Comparison of ENCODE assay signal across 9 cellular contexts in the genomic region with DNA sequence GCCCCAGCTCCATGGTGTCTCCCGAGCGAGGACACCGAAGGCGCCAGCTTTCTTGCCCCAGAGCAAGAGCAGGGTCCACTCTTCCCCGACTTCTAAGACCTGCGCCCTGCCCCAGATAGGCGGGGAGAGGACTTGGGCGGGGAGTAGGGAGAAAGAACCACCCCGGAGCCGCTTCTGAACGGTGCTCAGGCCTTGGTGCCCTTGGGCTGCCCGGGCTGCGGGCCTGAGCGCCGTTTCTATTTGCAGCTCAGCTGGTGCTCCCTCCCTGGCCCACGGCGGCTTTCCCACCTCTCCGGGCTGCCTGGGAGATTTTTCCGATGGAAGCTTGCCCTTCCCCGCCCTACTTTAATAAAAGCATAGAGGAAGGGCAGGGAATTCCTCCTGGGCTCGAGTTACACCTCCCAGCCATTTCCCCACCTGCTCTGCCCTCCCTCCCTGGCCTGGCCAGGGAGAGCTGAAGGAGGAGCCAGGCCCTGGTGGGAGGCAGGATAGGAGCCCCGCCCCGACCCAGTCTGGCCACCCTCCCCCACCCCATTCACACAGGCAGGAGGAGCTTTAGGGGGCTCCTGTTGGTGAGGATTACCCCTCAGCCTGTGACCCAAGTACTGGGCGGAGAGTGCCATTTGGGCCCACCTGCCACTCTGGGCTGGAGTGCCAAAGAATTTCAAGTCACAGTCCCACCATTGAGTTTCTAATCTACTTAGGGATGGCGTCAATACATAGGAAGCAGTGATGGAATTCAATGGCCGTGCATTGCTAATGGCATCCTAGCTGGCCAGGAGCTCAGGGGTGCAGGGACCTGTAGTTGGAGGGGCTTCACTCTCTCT. TPM values are rescaled to one million over a fixed set of nuclear protein-coding genes. Genes with fewer than 3 reads are reported as not detected.
A peak's percentile ranks its signal among the peaks of the same experiment; 100 is the strongest.
DNase-seq lines count a peak whose midpoint lies in the region; ATAC-seq and TF ChIP-seq lines count a peak whose summit lies in the region.
"Had no signal": no experiment of that assay in that cellular context is flagged by ENCODE, and none has a peak within 500 bp of the region (broad histone marks: within the 10 kb centered on the region; RNA-seq: fewer than 3 reads in every experiment).

No MANE protein-coding gene starts in this region.

- H3K9me3 ChIP-seq in Panc1 (ENCODE audit: control insufficient read depth, insufficient read depth, low read depth, low read length) = no peaks in the 10 kb centered on the region
- H3K9me3 ChIP-seq in osteoblast (ENCODE audit: low read depth, low read length) = no peaks in the 10 kb centered on the region

- peak; percentile 22 for DNase-seq in EH (ENCODE audit: low read depth)
- no peak for DNase-seq in Panc1 (ENCODE audit: low read depth, low spot score)
- DNase-seq in fibroblast of villous mesenchyme (ENCODE audit: low read depth) = peak; percentile 32
- DNase-seq in osteoblast (ENCODE audit: insufficient read length, low spot score, missing footprints) = peak; percentile 94
- no peak for DNase-seq in HFFc6
- no peak for DNase-seq in activated CD4-positive, alpha-beta T cell treated with anti-CD3 and anti-CD28 coated beads for 1 hour

- H3K27me3 Mint-ChIP-seq in HFFc6 (ENCODE audit: insufficient read depth) = peaks cover 17% of the 10 kb centered on the region

- no peak overlapping the region for H3K4me3 Mint-ChIP-seq in HFFc6

- intact Hi-C loops in Panc1 (cut with micrococcal nuclease; ENCODE audit: unreplicated experiment) = loop anchor here (2.0 kb wide), 1 partner anchor 101 kb away; the partner anchor contains the start of gene CFAP20

- peak overlapping the region; percentile 81 for H3K4me2 ChIP-seq in osteoblast (ENCODE audit: insufficient read depth, low read length)

- ATAC-seq in Panc1 (peak; percentile 71), HG03378 (IDR thresholded peaks at IDR 0.05; ENCODE audit: unreplicated experiment) (no peak)
- no peak for ATAC-seq in activated CD4-positive, CD25-positive, alpha-beta regulatory T cell treated with anti-CD3 and anti-CD28 coated beads, Interleukin-2, amount 50 U/mL, for 24 hours

- H3K9me3 Mint-ChIP-seq in HFFc6 = no peaks in the 10 kb centered on the region

- peaks cover under 1% of the 10 kb centered on the region for H4K20me1 ChIP-seq in osteoblast (ENCODE audit: insufficient read depth, low read length)

- no peaks in the 10 kb centered on the region for H3K79me2 ChIP-seq in osteoblast (ENCODE audit: insufficient read depth, low read length)

- H3K36me3 Mint-ChIP-seq in HFFc6 (ENCODE audit: low read depth) = no peaks in the 10 kb centered on the region

- H3K4me1 Mint-ChIP-seq in HFFc6 (ENCODE audit: low read depth) = peaks cover 17% of the 10 kb centered on the region

- BruUV-seq in Panc1 (replicated peaks; lab: Mats Ljungman, UMichigan) = no TSS peak

- no peak overlapping the region for H3K27ac Mint-ChIP-seq in HFFc6

- CTCF ChIA-PET in Panc1 (lab: Charles Lee) = interaction anchor here (0.7 kb wide), 1 partner anchor 171 kb away, joined by 3 read pairs; no protein-coding TSS in a partner anchor

- H3K4me1 ChIP-seq in Panc1 (ENCODE audit: control insufficient read depth, insufficient read depth, low read length) (peaks cover 4% of the 10 kb centered on the region; the same call in 1 of the 2 replicates), osteoblast (ENCODE audit: insufficient read depth, low read length) (peaks cover 13% of the 10 kb centered on the region)

- no peak for TF ChIP-seq CTCF in Panc1 (IDR thresholded peaks at IDR 0.05)
- no peak for TF ChIP-seq CTCF in fibroblast of villous mesenchyme (IDR thresholded peaks at IDR 0.05; ENCODE audit: insufficient read depth, low read depth, low read length)
- TF ChIP-seq CTCF in osteoblast (IDR thresholded peaks at IDR 0.05; ENCODE audit: extremely low read depth, low read depth, low read length) = no peak
- no peak for TF ChIP-seq CTCF in HFFc6 (IDR thresholded peaks at IDR 0.05)

- H3K36me3 ChIP-seq in Panc1 (ENCODE audit: control insufficient read depth, insufficient read depth, low read length) (no peaks in the 10 kb centered on the region; the same call in 1 of the 2 replicates), osteoblast (ENCODE audit: insufficient read depth, low read length) (no peaks in the 10 kb centered on the region)

- H3K27ac ChIP-seq in Panc1 (ENCODE audit: low read length) (no peak overlapping the region), osteoblast (ENCODE audit: low read depth, low read length) (no peak overlapping the region)
- H3K27ac ChIP-seq: epithelial cell of prostate had no signal

- H3K4me3 ChIP-seq in Panc1 (ENCODE audit: low read depth in 2 of 2, low read length in 2 of 2) (peak overlapping the region; percentile 53 to 62), fibroblast of villous mesenchyme (ENCODE audit: low read depth, low read length) (peak overlapping the region; percentile 64), osteoblast (ENCODE audit: insufficient read depth, low read length) (peak overlapping the region; percentile 51)

- in situ Hi-C loops in Panc1 (cut with HindIII; ENCODE audit: low pct_unique_long_range_greater_than_20kb, low sequenced_read_pairs) = no loop called here

- POLR2A ChIA-PET in Panc1 (lab: Charles Lee) = interaction anchor here (0.6 kb wide), 1 partner anchor 81 kb away, joined by 4 read pairs; no protein-coding TSS in a partner anchor

- H2AFZ ChIP-seq in osteoblast (ENCODE audit: low read length) = no peak overlapping the region

- no peaks in the 10 kb centered on the region for H3K27me3 ChIP-seq in Panc1 (ENCODE audit: control insufficient read depth, insufficient read depth, low read length)
- peaks cover 55% of the 10 kb centered on the region for H3K27me3 ChIP-seq in osteoblast (ENCODE audit: insufficient read depth, low read length)

RNA-seq across cellular contexts. Expression of gene MMP15, which starts 2.0 kb away (rescaled TPM):
- total RNA-seq in Panc1 (2021; ENCODE audit: unreplicated experiment) (10.9 TPM), fibroblast of villous mesenchyme (2.6 and 2.9 TPM in 2 replicates), osteoblast (7.7 and 9.4 TPM in 2 replicates)
- polyA plus RNA-seq in Panc1 (2012; ENCODE audit: insufficient read length) = 14.9 TPM
- 1 to 10 TPM in 4 of 6 experiments, under 1 TPM in 2; 0.82 to 4.1 (median 1.1) TPM for total RNA-seq in HFFc6 (2021; fragmentation: NEBNext Ultra II Directional; extraction: Animal tissue kit (Norgen Biotek cat#: 25700))

RNA-seq across cellular contexts. Expression of gene USB1, which starts 26.3 kb away (rescaled TPM):
- total RNA-seq in Panc1 (2021; ENCODE audit: unreplicated experiment) (58.2 TPM), fibroblast of villous mesenchyme (24.5 and 32.4 TPM in 2 replicates), osteoblast (17.7 and 19.2 TPM in 2 replicates)
- polyA plus RNA-seq in Panc1 (2012; ENCODE audit: insufficient read length) = 63.6 TPM
- total RNA-seq in HFFc6 (2021; fragmentation: NEBNext Ultra II Directional; extraction: Animal tissue kit (Norgen Biotek cat#: 25700)) = 10 to 100 TPM; 62.9 to 88.3 (median 76.3) TPM

RNA-seq across cellular contexts. Expression of gene ZNF319, which starts 27.1 kb away (rescaled TPM):
- total RNA-seq in Panc1 (2021; ENCODE audit: unreplicated experiment) (6.5 TPM), fibroblast of villous mesenchyme (5.5 and 6.0 TPM in 2 replicates), osteoblast (4.3 and 5.6 TPM in 2 replicates)
- 7.0 TPM for polyA plus RNA-seq in Panc1 (2012; ENCODE audit: insufficient read length)
- total RNA-seq in HFFc6 (2021; fragmentation: NEBNext Ultra II Directional; extraction: Animal tissue kit (Norgen Biotek cat#: 25700)) = 10 to 100 TPM in 2 of 6 experiments, 1 to 10 TPM in 4; 8.3 to 12.0 (median 9.4) TPM

RNA-seq across cellular contexts. Expression of gene CNGB1, which starts 56.6 kb away (rescaled TPM):
- total RNA-seq in Panc1 (2021; ENCODE audit: unreplicated experiment) = not detected
- polyA plus RNA-seq in Panc1 (2012; ENCODE audit: insufficient read length) = not detected
- not detected in 2 replicates for total RNA-seq in fibroblast of villous mesenchyme
- not detected in 2 replicates for total RNA-seq in osteoblast
- under 1 TPM in 1 of 6 experiments, not detected in 5; 0.02 TPM for total RNA-seq in HFFc6 (2021; fragmentation: NEBNext Ultra II Directional; extraction: Animal tissue kit (Norgen Biotek cat#: 25700))

Comparison
In these comparisons a context has a peak if more than half of its experiments do, and no peak if none do; other contexts are left out.
1. DNase-seq: peak in EH (single experiment), fibroblast of villous mesenchyme (single experiment) and osteoblast (single experiment); none in Panc1 (single experiment), HFFc6 (single experiment) and activated CD4-positive, alpha-beta T cell treated with anti-CD3 and anti-CD28 coated beads for 1 hour (single experiment).
2. Peak in every context shown above with its lines, with median percentiles within 50 percentile points of each other: H3K4me3 ChIP-seq.